13 cellular contexts compared by ENCODE assay signal in the genomic region with DNA sequence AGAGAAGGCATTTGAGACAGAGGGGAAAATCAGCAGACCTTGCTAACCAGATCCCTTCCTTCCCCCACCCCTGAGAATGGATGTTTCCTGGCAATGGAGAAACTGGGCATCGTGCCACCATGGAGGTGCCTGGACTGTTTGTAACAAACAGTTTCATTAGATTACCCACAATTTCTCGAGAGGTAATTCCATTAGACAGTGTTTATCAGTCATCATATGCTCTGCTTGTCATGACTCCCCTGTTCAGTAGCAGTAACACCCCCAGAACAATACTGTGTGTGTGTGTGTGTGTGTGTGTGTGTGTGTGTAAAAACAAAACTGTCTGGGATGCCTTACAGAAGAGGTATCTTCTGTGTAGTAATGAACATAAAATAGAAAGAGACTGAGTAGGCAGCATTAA.
DNase-seq lines count a peak whose midpoint lies in the region; ATAC-seq and TF ChIP-seq lines count a peak whose summit lies in the region.
"Had no signal": no experiment of that assay in that cellular context is flagged by ENCODE, and none has a peak within 500 bp of the region (broad histone marks: within the 10 kb centered on the region; RNA-seq: fewer than 3 reads in every experiment).

No MANE protein-coding gene starts in this region.

- DNase-seq in Right ventricle myocardium inferior (ENCODE audit: missing footprints) (peak; percentile 74), right atrium auricular region (ENCODE audit: low spot score) (no peak), left ventricle myocardium superior (peak; percentile 85), aorta (peak; percentile 51 to 74), activated T-cell treated with anti-CD3 and anti-CD28 coated beads for 4 hours (no peak), inferior parietal cortex (ENCODE audit: extremely low spot score) (no peak)
- DNase-seq: ACHN; activated CD4-positive, alpha-beta T cell treated with anti-CD3 and anti-CD28 coated beads, Interleukin-2, amount 10 ng/mL, durations not matched to agents 7 days and 5 days; activated effector memory CD4-positive, alpha-beta T cell treated with Interleukin-2 at 50 U/mL for 16 hours; esophagus squamous epithelium; T-cell had no signal

- H3K4me1 ChIP-seq in right atrium auricular region, result peaks cover 0 to 5% of the 10 kb centered on the region in 2 donors
- no peaks in the 10 kb centered on the region for H3K4me1 ChIP-seq in aorta (ENCODE audit: control insufficient read depth in 1 of 2, insufficient read depth in 2 of 2, low read length in 2 of 2)
- H3K4me1 ChIP-seq: esophagus squamous epithelium had no signal

- intact Hi-C loops in Right ventricle myocardium inferior (cut with DNase I) (no loop called here), left ventricle myocardium superior (cut with micrococcal nuclease) (no loop called here), aorta (cut with DNase I) (no loop called here)

- H3K36me3 ChIP-seq in right atrium auricular region (no peaks in the 10 kb centered on the region), aorta (ENCODE audit: control insufficient read depth in 1 of 2, insufficient read depth in 2 of 2, low read length in 1 of 2) (no peaks in the 10 kb centered on the region)
- H3K36me3 ChIP-seq: esophagus squamous epithelium had no signal

- H3K9me3 ChIP-seq in right atrium auricular region (no peaks in the 10 kb centered on the region), aorta (ENCODE audit: control insufficient read depth, low read length) (no peaks in the 10 kb centered on the region)
- H3K9me3 ChIP-seq: esophagus squamous epithelium had no signal

- no peaks in the 10 kb centered on the region for H3K27me3 ChIP-seq in right atrium auricular region
- H3K27me3 ChIP-seq in aorta (ENCODE audit: control insufficient read depth in 1 of 2, insufficient read depth in 2 of 2, low read length in 1 of 2), result no peaks in the 10 kb centered on the region
- H3K27me3 ChIP-seq: esophagus squamous epithelium had no signal

- H3K4me3 ChIP-seq in right atrium auricular region (no peak overlapping the region), aorta (ENCODE audit: low read length in 2 of 2) (no peak overlapping the region)
- H3K4me3 ChIP-seq: esophagus squamous epithelium had no signal

- ATAC-seq in Right ventricle myocardium inferior (peak; percentile 95), SK-N-SH treated with all-trans-retinoic acid at 6 μM for 48 hours (peak; percentile 77; the same call in 2 of the 3 replicates), left ventricle myocardium superior (peak; percentile 97), aorta (ENCODE audit: low FRiP score) (peak; percentile 57), GM19463 (IDR thresholded peaks at IDR 0.05; ENCODE audit: unreplicated experiment) (no peak)
- ATAC-seq: T-cell had no signal

- H3K27ac ChIP-seq in right atrium auricular region (peak overlapping the region in 1 of 2 donors; percentile 50), aorta (ENCODE audit: low read depth in 1 of 2, low read length in 2 of 2) (no peak overlapping the region)
- H3K27ac ChIP-seq: esophagus squamous epithelium had no signal

- whole genome bisulfite sequencing in aorta, 2 donors, result 15 to 29% methylated on average over 2 of the region's 2 CpGs

- no peak for TF ChIP-seq CTCF in right atrium auricular region (IDR thresholded peaks at IDR 0.05)

TF ChIP-seq in SK-N-SH treated with all-trans-retinoic acid at 6 μM for 48 hours, 23 proteins besides CTCF, POLR2A, EP300 and RAD21 (continues in another document):
- TF ChIP-seq, protein P1, sequence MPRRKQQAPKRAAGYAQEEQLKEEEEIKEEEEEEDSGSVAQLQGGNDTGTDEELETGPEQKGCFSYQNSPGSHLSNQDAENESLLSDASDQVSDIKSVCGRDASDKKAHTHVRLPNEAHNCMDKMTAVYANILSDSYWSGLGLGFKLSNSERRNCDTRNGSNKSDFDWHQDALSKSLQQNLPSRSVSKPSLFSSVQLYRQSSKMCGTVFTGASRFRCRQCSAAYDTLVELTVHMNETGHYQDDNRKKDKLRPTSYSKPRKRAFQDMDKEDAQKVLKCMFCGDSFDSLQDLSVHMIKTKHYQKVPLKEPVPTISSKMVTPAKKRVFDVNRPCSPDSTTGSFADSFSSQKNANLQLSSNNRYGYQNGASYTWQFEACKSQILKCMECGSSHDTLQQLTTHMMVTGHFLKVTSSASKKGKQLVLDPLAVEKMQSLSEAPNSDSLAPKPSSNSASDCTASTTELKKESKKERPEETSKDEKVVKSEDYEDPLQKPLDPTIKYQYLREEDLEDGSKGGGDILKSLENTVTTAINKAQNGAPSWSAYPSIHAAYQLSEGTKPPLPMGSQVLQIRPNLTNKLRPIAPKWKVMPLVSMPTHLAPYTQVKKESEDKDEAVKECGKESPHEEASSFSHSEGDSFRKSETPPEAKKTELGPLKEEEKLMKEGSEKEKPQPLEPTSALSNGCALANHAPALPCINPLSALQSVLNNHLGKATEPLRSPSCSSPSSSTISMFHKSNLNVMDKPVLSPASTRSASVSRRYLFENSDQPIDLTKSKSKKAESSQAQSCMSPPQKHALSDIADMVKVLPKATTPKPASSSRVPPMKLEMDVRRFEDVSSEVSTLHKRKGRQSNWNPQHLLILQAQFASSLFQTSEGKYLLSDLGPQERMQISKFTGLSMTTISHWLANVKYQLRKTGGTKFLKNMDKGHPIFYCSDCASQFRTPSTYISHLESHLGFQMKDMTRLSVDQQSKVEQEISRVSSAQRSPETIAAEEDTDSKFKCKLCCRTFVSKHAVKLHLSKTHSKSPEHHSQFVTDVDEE (CRISPR knock-in tag; IDR thresholded peaks at IDR 0.05), result peak; percentile 99
- TF ChIP-seq RARB (CRISPR knock-in tag; IDR thresholded peaks at IDR 0.05) (no peak), ISL1 (CRISPR knock-in tag; IDR thresholded peaks at IDR 0.05) (peak; percentile 98), CSDC2 (CRISPR knock-in tag; IDR thresholded peaks at IDR 0.05) (no peak), SNAI2 (CRISPR knock-in tag; IDR thresholded peaks at IDR 0.05) (peak; percentile 89; the same call in 1 of the 2 replicates), TCF4 (CRISPR knock-in tag; IDR thresholded peaks at IDR 0.05; ENCODE audit: borderline replicate concordance) (peak; percentile 99), ZC3H10 (CRISPR knock-in tag; IDR thresholded peaks at IDR 0.05) (no peak; the same call in 1 of the 2 replicates), ZNF70 (CRISPR knock-in tag; IDR thresholded peaks at IDR 0.05) (peak; percentile 84), PPARA (CRISPR knock-in tag; IDR thresholded peaks at IDR 0.05; ENCODE audit: borderline replicate concordance) (no peak), GLIS3 (CRISPR knock-in tag; IDR thresholded peaks at IDR 0.05) (peak; percentile 98; the same call in 1 of the 2 replicates), ZFP30 (CRISPR knock-in tag; IDR thresholded peaks at IDR 0.05) (no peak), ARNTL (CRISPR knock-in tag; IDR thresholded peaks at IDR 0.05; ENCODE audit: borderline replicate concordance, low read depth) (no peak), ZNF8 (CRISPR knock-in tag; IDR thresholded peaks at IDR 0.05) (peak; percentile 68), ZNF565 (CRISPR knock-in tag; conservative IDR thresholded peaks at IDR 0.05; ENCODE audit: low read depth) (0 out of 2 replicates have a peak, but pooled peaks have one; percentile 8), BACH2 (CRISPR knock-in tag; IDR thresholded peaks at IDR 0.05; ENCODE audit: borderline replicate concordance) (no peak), ESRRG (CRISPR knock-in tag; IDR thresholded peaks at IDR 0.05) (peak; percentile 88)
- TF ChIP-seq, protein P2, sequence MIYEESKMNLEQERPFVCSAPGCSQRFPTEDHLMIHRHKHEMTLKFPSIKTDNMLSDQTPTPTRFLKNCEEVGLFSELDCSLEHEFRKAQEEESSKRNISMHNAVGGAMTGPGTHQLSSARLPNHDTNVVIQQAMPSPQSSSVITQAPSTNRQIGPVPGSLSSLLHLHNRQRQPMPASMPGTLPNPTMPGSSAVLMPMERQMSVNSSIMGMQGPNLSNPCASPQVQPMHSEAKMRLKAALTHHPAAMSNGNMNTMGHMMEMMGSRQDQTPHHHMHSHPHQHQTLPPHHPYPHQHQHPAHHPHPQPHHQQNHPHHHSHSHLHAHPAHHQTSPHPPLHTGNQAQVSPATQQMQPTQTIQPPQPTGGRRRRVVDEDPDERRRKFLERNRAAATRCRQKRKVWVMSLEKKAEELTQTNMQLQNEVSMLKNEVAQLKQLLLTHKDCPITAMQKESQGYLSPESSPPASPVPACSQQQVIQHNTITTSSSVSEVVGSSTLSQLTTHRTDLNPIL (CRISPR knock-in tag; IDR thresholded peaks at IDR 0.05; ENCODE audit: low read depth), result peak; percentile 87
- TF ChIP-seq, protein P3, sequence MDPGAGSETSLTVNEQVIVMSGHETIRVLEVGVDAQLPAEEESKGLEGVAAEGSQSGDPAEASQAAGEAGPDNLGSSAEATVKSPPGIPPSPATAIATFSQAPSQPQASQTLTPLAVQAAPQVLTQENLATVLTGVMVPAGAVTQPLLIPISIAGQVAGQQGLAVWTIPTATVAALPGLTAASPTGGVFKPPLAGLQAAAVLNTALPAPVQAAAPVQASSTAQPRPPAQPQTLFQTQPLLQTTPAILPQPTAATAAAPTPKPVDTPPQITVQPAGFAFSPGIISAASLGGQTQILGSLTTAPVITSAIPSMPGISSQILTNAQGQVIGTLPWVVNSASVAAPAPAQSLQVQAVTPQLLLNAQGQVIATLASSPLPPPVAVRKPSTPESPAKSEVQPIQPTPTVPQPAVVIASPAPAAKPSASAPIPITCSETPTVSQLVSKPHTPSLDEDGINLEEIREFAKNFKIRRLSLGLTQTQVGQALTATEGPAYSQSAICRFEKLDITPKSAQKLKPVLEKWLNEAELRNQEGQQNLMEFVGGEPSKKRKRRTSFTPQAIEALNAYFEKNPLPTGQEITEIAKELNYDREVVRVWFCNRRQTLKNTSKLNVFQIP (CRISPR knock-in tag; IDR thresholded peaks at IDR 0.05; ENCODE audit: borderline replicate concordance, low read depth), result peak; percentile 76; the same call in 1 of the 2 replicates
- TF ChIP-seq, protein P4, sequence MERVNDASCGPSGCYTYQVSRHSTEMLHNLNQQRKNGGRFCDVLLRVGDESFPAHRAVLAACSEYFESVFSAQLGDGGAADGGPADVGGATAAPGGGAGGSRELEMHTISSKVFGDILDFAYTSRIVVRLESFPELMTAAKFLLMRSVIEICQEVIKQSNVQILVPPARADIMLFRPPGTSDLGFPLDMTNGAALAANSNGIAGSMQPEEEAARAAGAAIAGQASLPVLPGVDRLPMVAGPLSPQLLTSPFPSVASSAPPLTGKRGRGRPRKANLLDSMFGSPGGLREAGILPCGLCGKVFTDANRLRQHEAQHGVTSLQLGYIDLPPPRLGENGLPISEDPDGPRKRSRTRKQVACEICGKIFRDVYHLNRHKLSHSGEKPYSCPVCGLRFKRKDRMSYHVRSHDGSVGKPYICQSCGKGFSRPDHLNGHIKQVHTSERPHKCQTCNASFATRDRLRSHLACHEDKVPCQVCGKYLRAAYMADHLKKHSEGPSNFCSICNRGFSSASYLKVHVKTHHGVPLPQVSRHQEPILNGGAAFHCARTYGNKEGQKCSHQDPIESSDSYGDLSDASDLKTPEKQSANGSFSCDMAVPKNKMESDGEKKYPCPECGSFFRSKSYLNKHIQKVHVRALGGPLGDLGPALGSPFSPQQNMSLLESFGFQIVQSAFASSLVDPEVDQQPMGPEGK (CRISPR knock-in tag; IDR thresholded peaks at IDR 0.05; ENCODE audit: borderline replicate concordance), result peak; percentile 97

Comparison
In these comparisons a context has a peak if more than half of its experiments do, and no peak if none do; other contexts are left out.
1. DNase-seq: peak in Right ventricle myocardium inferior (single experiment), left ventricle myocardium superior (single experiment) and aorta (2 of 2); none in right atrium auricular region (single experiment), activated T-cell treated with anti-CD3 and anti-CD28 coated beads for 4 hours (single experiment) and inferior parietal cortex (single experiment).